ENCODE assay signal across 18 cellular contexts in the genomic region with DNA sequence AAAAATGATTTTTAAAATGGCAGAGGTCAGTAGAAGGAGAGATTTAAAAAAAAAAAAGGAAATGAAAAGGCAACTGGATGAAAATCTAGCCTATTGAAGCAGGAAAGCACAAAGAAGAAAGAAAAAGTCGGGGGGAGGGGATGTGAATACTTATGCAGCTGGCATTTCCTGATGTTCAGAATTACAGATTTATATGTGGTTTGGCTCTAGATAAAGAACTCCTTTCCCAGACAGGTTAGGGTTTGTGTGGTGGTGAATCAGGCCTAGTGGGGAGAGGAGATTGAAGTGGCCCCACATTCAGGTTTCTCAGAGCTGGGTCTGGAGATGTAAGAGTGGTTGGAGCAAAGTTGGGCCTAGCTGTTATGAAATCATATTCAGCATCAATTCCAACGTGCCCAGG.
DNase-seq lines count a peak whose midpoint lies in the region; ATAC-seq and TF ChIP-seq lines count a peak whose summit lies in the region.
"Had no signal": no experiment of that assay in that cellular context is flagged by ENCODE, and none has a peak within 500 bp of the region (broad histone marks: within the 10 kb centered on the region; RNA-seq: fewer than 3 reads in every experiment).

No MANE protein-coding gene starts in this region.

- no peak overlapping the region for H3K27ac Mint-ChIP-seq in activated T-cell treated with anti-CD3 and anti-CD28 coated beads, Interleukin-2, amount 50 U/mL, for 24 hours
- H3K27ac Mint-ChIP-seq: activated naive CD4-positive, alpha-beta T cell treated with anti-CD3 and anti-CD28 coated beads for 36 hours; CD14-positive monocyte; T-helper 17 cell had no signal

- ATAC-seq in GM18511 (IDR thresholded peaks at IDR 0.05; ENCODE audit: unreplicated experiment) = no peak
- ATAC-seq in GM19351 (IDR thresholded peaks at IDR 0.05; ENCODE audit: unreplicated experiment) = no peak
- ATAC-seq: Right ventricle myocardium inferior, T-helper 17 cell had no signal

- H3K4me3 Mint-ChIP-seq in activated T-cell treated with anti-CD3 and anti-CD28 coated beads, Interleukin-2, amount 50 U/mL, for 24 hours = no peak overlapping the region
- H3K4me3 Mint-ChIP-seq: activated naive CD4-positive, alpha-beta T cell treated with anti-CD3 and anti-CD28 coated beads for 36 hours; CD14-positive monocyte; T-helper 17 cell had no signal

- DNase-seq in HCEC 1CT = peak; percentile 21
- peak; percentile 95 for DNase-seq in amniotic epithelial cell (ENCODE audit: low read depth)
- peak; percentile 22 for DNase-seq in fibroblast of villous mesenchyme (ENCODE audit: low read depth)
- DNase-seq in renal cortical epithelial cell (ENCODE audit: low read depth) = peak; percentile 54
- no peak for DNase-seq in DMS153 treated with DMSO at 0.1 percent for 48 hours (lab: John Stamatoyannopoulos, UW; ENCODE audit: unreplicated experiment)
- DNase-seq in activated T-cell treated with anti-CD3 and anti-CD28 coated beads, Interleukin-2, amount 50 U/mL, for 24 hours = no peak
- DNase-seq: activated naive CD4-positive, alpha-beta T cell treated with anti-CD3 and anti-CD28 coated beads for 36 hours; effector CD8-positive, alpha-beta T cell; foreskin melanocyte; H7; NCI-H2081; T-helper 17 cell had no signal

- H3K4me3 ChIP-seq in fibroblast of villous mesenchyme (ENCODE audit: low read depth, low read length) = no peak overlapping the region
- H3K4me3 ChIP-seq: skin epidermis, tibial nerve had no signal

- H3K4me1 Mint-ChIP-seq in activated T-cell treated with anti-CD3 and anti-CD28 coated beads, Interleukin-2, amount 50 U/mL, for 24 hours (ENCODE audit: low read depth) = no peaks in the 10 kb centered on the region
- H3K4me1 Mint-ChIP-seq: CD14-positive monocyte, T-helper 17 cell had no signal

- H3K36me3 Mint-ChIP-seq in activated T-cell treated with anti-CD3 and anti-CD28 coated beads, Interleukin-2, amount 50 U/mL, for 24 hours (ENCODE audit: low read depth) = no peaks in the 10 kb centered on the region
- H3K36me3 Mint-ChIP-seq: CD14-positive monocyte had no signal

- TF ChIP-seq CTCF in fibroblast of villous mesenchyme (IDR thresholded peaks at IDR 0.05; ENCODE audit: insufficient read depth, low read depth, low read length) = no peak

- H3K27me3 Mint-ChIP-seq in activated T-cell treated with anti-CD3 and anti-CD28 coated beads, Interleukin-2, amount 50 U/mL, for 24 hours = no peaks in the 10 kb centered on the region
- H3K27me3 Mint-ChIP-seq: T-helper 17 cell had no signal

- no peaks in the 10 kb centered on the region for H3K9me3 Mint-ChIP-seq in activated T-cell treated with anti-CD3 and anti-CD28 coated beads, Interleukin-2, amount 50 U/mL, for 24 hours
- H3K9me3 Mint-ChIP-seq: activated naive CD4-positive, alpha-beta T cell treated with anti-CD3 and anti-CD28 coated beads for 36 hours had no signal

Comparison
In these comparisons a context has a peak if more than half of its experiments do, and no peak if none do; other contexts are left out.
1. DNase-seq: peak in HCEC 1CT (single experiment), amniotic epithelial cell (single experiment), fibroblast of villous mesenchyme (single experiment) and renal cortical epithelial cell (single experiment); none in DMS153 treated with DMSO at 0.1 percent for 48 hours (single experiment) and activated T-cell treated with anti-CD3 and anti-CD28 coated beads, Interleukin-2, amount 50 U/mL, for 24 hours (single experiment).